8 cellular contexts compared by ENCODE assay signal in genomic region chr16:77190478-77191258, GRCh38. TPM values are rescaled to one million over a fixed set of nuclear protein-coding genes. Genes with fewer than 3 reads are reported as not detected.
DNase-seq lines count a peak whose midpoint lies in the region; ATAC-seq and TF ChIP-seq lines count a peak whose summit lies in the region.

MON1B (plus strand) TSS chr16:77191190; CDS start chr16:77191486, 296 bp downstream.

- peaks cover 28% of the 10 kb centered on the region for H3K79me2 ChIP-seq in SK-N-SH (ENCODE audit: insufficient read depth)

- H4K20me1 ChIP-seq in SK-N-SH (ENCODE audit: insufficient read depth): no peaks in the 10 kb centered on the region

- H3K4me1 ChIP-seq in SK-N-SH (ENCODE audit: control insufficient read depth in 1 of 2, insufficient read depth in 2 of 2, low read depth in 1 of 2, low read length in 1 of 2): peaks cover 0 to 17% of the 10 kb centered on the region in 2 experiments; a peak in 3 of 4 replicates

- peak within 1 kb of the TSS; percentile 78 for H3K9ac ChIP-seq in SK-N-SH

- WGBS in SK-N-SH (ENCODE audit: low lambda C conversion rate): under 1% methylated on average over 47 of the region's 63 CpGs

- peak; percentile 96 for ATAC-seq in HG02571 (IDR thresholded peaks at IDR 0.05; ENCODE audit: unreplicated experiment)

- no peaks in the 10 kb centered on the region for H3K9me3 ChIP-seq in SK-N-SH

- H3K9me2 ChIP-seq in SK-N-SH: no peaks in the 10 kb centered on the region

- H3K27ac ChIP-seq in SK-N-SH (ENCODE audit: low read depth in 2 of 2, low read length in 1 of 2): peak within 1 kb of the TSS; percentile 95 to 98

- no peak; a peak in 1 of 4 replicates for TF ChIP-seq EP300 in SK-N-SH (IDR thresholded peaks at IDR 0.05; ENCODE audit: borderline replicate concordance in 1 of 2, low read depth in 1 of 2, low read length in 1 of 2)

- CTCF ChIA-PET in SK-N-SH (lab: Yijun Ruan, JAX): interaction anchor here (1.0 kb wide), 1 partner anchor 1389 kb away, joined by 4 read pairs; no protein-coding TSS in a partner anchor

- no peaks in the 10 kb centered on the region for H3K27me3 ChIP-seq in SK-N-SH (ENCODE audit: insufficient read depth)

- TF ChIP-seq CTCF in SK-N-SH (IDR thresholded peaks at IDR 0.05): no peak

- POLR2A ChIA-PET in SK-N-SH (lab: Yijun Ruan, JAX): interaction anchor here (1.0 to 1.4 kb wide), 2 partner anchors 10 to 21 kb away, joined by 3 to 6 read pairs; no protein-coding TSS in a partner anchor

- peak within 1 kb of the TSS; percentile 94 for H3K4me2 ChIP-seq in SK-N-SH

- no peaks in the 10 kb centered on the region for H3F3A ChIP-seq in SK-N-SH (replicated peaks; ENCODE audit: insufficient read depth)

- peak within 1 kb of the TSS; percentile 86 to 98 for H3K4me3 ChIP-seq in SK-N-SH (ENCODE audit: low read depth in 2 of 2, low read length in 1 of 2)

- peak within 1 kb of the TSS; percentile 92 for H2AFZ ChIP-seq in SK-N-SH (ENCODE audit: low read depth)

- no peak for TF ChIP-seq RAD21 in SK-N-SH (IDR thresholded peaks at IDR 0.05; ENCODE audit: low read length)

- DNase-seq in GM04504 (ENCODE audit: low read depth): peak; percentile 97
- peak; percentile 78 for DNase-seq in NCI-H1048 (lab: John Stamatoyannopoulos, UW)
- DNase-seq in SK-N-SH: peak; percentile 96
- peak; percentile 93 for DNase-seq in activated naive CD4-positive, alpha-beta T cell treated with anti-CD3 and anti-CD28 coated beads, Interleukin-2, amount 50 U/mL, for 16 hours
- DNase-seq in germinal center (ENCODE audit: low spot score): peak; percentile 99
- DNase-seq in non-pigmented ciliary epithelial cell (ENCODE audit: low read depth): peak; percentile 96
- peak; percentile 99 for DNase-seq in superior temporal gyrus (ENCODE audit: extremely low spot score)

- peaks cover 0 to 21% of the 10 kb centered on the region in 2 experiments for H3K36me3 ChIP-seq in SK-N-SH (replicated peaks in 1 of 2; ENCODE audit: control insufficient read depth in 1 of 2, insufficient read depth in 2 of 2, low read length in 1 of 2)

TF ChIP-seq in SK-N-SH, 30 proteins besides CTCF, POLR2A, EP300 and RAD21:
- TF ChIP-seq YY1 (IDR thresholded peaks at IDR 0.05; ENCODE audit: low read depth): peak; percentile 4; the same call in 1 of the 2 replicates
- TF ChIP-seq SMC3 (IDR thresholded peaks at IDR 0.05; ENCODE audit: low read depth, low read length): no peak
- TF ChIP-seq, protein P1, sequence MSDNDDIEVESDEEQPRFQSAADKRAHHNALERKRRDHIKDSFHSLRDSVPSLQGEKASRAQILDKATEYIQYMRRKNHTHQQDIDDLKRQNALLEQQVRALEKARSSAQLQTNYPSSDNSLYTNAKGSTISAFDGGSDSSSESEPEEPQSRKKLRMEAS (IDR thresholded peaks at IDR 0.05; ENCODE audit: low read depth): peak; percentile 33
- peak; percentile 58 for TF ChIP-seq CHD2 (IDR thresholded peaks at IDR 0.05; ENCODE audit: low read length, partially characterized antibody)
- TF ChIP-seq FOXJ3 (CRISPR knock-in tag; IDR thresholded peaks at IDR 0.05): peak; percentile 47; the same call in 1 of the 2 replicates
- TF ChIP-seq ELF1 (IDR thresholded peaks at IDR 0.05): peak; percentile 99
- TF ChIP-seq, protein P2, sequence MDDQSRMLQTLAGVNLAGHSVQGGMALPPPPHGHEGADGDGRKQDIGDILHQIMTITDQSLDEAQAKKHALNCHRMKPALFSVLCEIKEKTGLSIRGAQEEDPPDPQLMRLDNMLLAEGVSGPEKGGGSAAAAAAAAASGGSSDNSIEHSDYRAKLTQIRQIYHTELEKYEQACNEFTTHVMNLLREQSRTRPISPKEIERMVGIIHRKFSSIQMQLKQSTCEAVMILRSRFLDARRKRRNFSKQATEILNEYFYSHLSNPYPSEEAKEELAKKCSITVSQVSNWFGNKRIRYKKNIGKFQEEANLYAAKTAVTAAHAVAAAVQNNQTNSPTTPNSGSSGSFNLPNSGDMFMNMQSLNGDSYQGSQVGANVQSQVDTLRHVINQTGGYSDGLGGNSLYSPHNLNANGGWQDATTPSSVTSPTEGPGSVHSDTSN (IDR thresholded peaks at IDR 0.05): peak; percentile 98
- TF ChIP-seq POLR2AphosphoS5 (IDR thresholded peaks at IDR 0.05; ENCODE audit: low read depth, low read length): peak; percentile 51
- peak; percentile 74 for TF ChIP-seq MXI1 (IDR thresholded peaks at IDR 0.05; ENCODE audit: low read depth, low read length)
- TF ChIP-seq EZH2phosphoT487 (IDR thresholded peaks at IDR 0.05; ENCODE audit: borderline replicate concordance, low read depth): no peak
- TF ChIP-seq GABPA (IDR thresholded peaks at IDR 0.05; ENCODE audit: low read depth): peak; percentile 91
- no peak for TF ChIP-seq TEAD4 (IDR thresholded peaks at IDR 0.05; ENCODE audit: borderline replicate concordance, insufficient read depth)
- 0 out of 2 replicates have a peak, but pooled peaks have one; percentile 39 for TF ChIP-seq SIN3A (IDR thresholded peaks at IDR 0.05; ENCODE audit: borderline replicate concordance, low read depth, low read length)
- no peak for TF ChIP-seq TCF12 (IDR thresholded peaks at IDR 0.05)
- TF ChIP-seq, protein P3, sequence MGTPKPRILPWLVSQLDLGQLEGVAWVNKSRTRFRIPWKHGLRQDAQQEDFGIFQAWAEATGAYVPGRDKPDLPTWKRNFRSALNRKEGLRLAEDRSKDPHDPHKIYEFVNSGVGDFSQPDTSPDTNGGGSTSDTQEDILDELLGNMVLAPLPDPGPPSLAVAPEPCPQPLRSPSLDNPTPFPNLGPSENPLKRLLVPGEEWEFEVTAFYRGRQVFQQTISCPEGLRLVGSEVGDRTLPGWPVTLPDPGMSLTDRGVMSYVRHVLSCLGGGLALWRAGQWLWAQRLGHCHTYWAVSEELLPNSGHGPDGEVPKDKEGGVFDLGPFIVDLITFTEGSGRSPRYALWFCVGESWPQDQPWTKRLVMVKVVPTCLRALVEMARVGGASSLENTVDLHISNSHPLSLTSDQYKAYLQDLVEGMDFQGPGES (IDR thresholded peaks at IDR 0.05; ENCODE audit: low read depth, low read length): peak; percentile 66

RNA-seq across cellular contexts. Expression of gene MON1B, which starts in this region (rescaled TPM):
- polyA plus RNA-seq in SK-N-SH (2012; rRNA removed): 13.5 and 16.9 TPM in 2 replicates
- 8.0 and 10.4 TPM in 2 replicates for polyA plus RNA-seq in SK-N-SH (2012; cell fraction: cytosol; rRNA removed)
- polyA plus RNA-seq in SK-N-SH (2012; cell fraction: nucleus; rRNA removed): 45.0 and 54.1 TPM in 2 replicates

Comparison
In these comparisons a context has a peak if more than half of its experiments do, and no peak if none do; other contexts are left out.
1. Peak in every context shown above with its lines: DNase-seq, ATAC-seq, H3K4me3 ChIP-seq and H3K27ac ChIP-seq.